ENCODE assay signal across 18 cellular contexts in the genomic region with DNA sequence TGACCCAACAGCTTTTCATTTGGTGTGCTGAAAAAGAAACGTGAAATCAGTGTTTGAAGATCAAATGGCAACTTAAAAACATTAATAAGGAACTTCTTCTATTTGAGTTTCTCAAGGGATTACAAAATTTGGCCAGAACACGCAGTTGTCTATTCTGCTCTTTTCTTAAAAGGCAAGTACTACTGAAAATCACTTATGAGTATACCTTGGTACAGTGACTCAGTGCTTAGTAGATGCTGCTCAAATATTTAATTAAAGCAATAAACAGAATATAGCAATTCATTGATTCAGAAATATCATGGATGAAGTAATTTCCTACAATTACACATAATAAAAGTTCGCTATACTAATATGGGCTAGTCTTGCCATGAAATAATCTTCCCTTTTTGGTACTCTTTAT.
"Had no signal": no experiment of that assay in that cellular context is flagged by ENCODE, and none has a peak within 500 bp of the region (broad histone marks: within the 10 kb centered on the region; RNA-seq: fewer than 3 reads in every experiment).

No MANE protein-coding gene starts in this region.

- H3K36me3 ChIP-seq: prostate gland had no signal

- ATAC-seq: activated CD8-positive, alpha-beta T cell treated with anti-CD3 and anti-CD28 coated beads, Interleukin-2, amount 10 ng/mL, durations not matched to agents 7 days and 5 days; gastrocnemius medialis; left ventricle myocardium superior had no signal

- H3K4me3 Mint-ChIP-seq: activated CD4-positive, alpha-beta T cell treated with anti-CD3 and anti-CD28 coated beads for 36 hours; activated CD8-positive, alpha-beta memory T cell treated with anti-CD3 and anti-CD28 coated beads, Interleukin-2, amount 10 ng/mL, durations not matched to agents 7 days and 5 days; activated CD8-positive, alpha-beta T cell treated with anti-CD3 and anti-CD28 coated beads, Interleukin-2, amount 10 ng/mL, durations not matched to agents 7 days and 5 days; activated naive CD8-positive, alpha-beta T cell; stimulated activated effector memory CD8-positive, alpha-beta T cell treated with anti-CD3 and anti-CD28 coated beads, Interleukin-12 subunit alpha, Interleukin-12 subunit beta, amount 100 ng/mL, for 72 hours; stimulated activated naive CD8-positive, alpha-beta T cell treated with anti-CD3 and anti-CD28 coated beads, Interleukin-15, Interleukin-2, amounts not matched to agents 100 ng/mL and 50 ng/mL, for 24 hours had no signal

- H3K27ac Mint-ChIP-seq: activated CD4-positive, alpha-beta T cell treated with anti-CD3 and anti-CD28 coated beads for 36 hours; activated CD8-positive, alpha-beta memory T cell treated with anti-CD3 and anti-CD28 coated beads, Interleukin-2, amount 10 ng/mL, durations not matched to agents 7 days and 5 days; activated CD8-positive, alpha-beta T cell treated with anti-CD3 and anti-CD28 coated beads, Interleukin-2, amount 10 ng/mL, durations not matched to agents 7 days and 5 days; stimulated activated effector memory CD8-positive, alpha-beta T cell treated with anti-CD3 and anti-CD28 coated beads, Interleukin-12 subunit alpha, Interleukin-12 subunit beta, amount 100 ng/mL, for 72 hours; stimulated activated naive CD8-positive, alpha-beta T cell treated with anti-CD3 and anti-CD28 coated beads, Interleukin-15, Interleukin-2, amounts not matched to agents 100 ng/mL and 50 ng/mL, for 24 hours had no signal

- H3K4me3 ChIP-seq: gastrocnemius medialis, pancreas, prostate gland, skin epidermis, thoracic aorta had no signal

- H3K4me1 Mint-ChIP-seq: stimulated activated effector memory CD8-positive, alpha-beta T cell treated with anti-CD3 and anti-CD28 coated beads, Interleukin-12 subunit alpha, Interleukin-12 subunit beta, amount 100 ng/mL, for 72 hours had no signal

- H3K27me3 ChIP-seq: gastrocnemius medialis, pancreas had no signal

- DNase-seq: activated naive CD4-positive, alpha-beta T cell; activated T-cell treated with anti-CD3 and anti-CD28 coated beads, Interleukin-2, amount 50 U/mL, for 48 hours; gastrocnemius medialis; glutamatergic neuron; islet precursor cell; left ventricle myocardium superior; pancreas had no signal

- H3K27me3 Mint-ChIP-seq: activated CD4-positive, alpha-beta T cell treated with anti-CD3 and anti-CD28 coated beads for 36 hours; activated CD8-positive, alpha-beta memory T cell treated with anti-CD3 and anti-CD28 coated beads, Interleukin-2, amount 10 ng/mL, durations not matched to agents 7 days and 5 days; activated naive CD8-positive, alpha-beta T cell; stimulated activated naive CD8-positive, alpha-beta T cell treated with anti-CD3 and anti-CD28 coated beads, Interleukin-15, Interleukin-2, amounts not matched to agents 100 ng/mL and 50 ng/mL, for 24 hours had no signal

- H3K9me3 Mint-ChIP-seq: stimulated activated effector memory CD8-positive, alpha-beta T cell treated with anti-CD3 and anti-CD28 coated beads, Interleukin-12 subunit alpha, Interleukin-12 subunit beta, amount 100 ng/mL, for 72 hours; stimulated activated naive CD8-positive, alpha-beta T cell treated with anti-CD3 and anti-CD28 coated beads, Interleukin-15, Interleukin-2, amounts not matched to agents 100 ng/mL and 50 ng/mL, for 24 hours had no signal

- FAIRE-seq: colon, urothelium cell line had no signal
